ENCODE assay signal across 19 cellular contexts in the genomic region with DNA sequence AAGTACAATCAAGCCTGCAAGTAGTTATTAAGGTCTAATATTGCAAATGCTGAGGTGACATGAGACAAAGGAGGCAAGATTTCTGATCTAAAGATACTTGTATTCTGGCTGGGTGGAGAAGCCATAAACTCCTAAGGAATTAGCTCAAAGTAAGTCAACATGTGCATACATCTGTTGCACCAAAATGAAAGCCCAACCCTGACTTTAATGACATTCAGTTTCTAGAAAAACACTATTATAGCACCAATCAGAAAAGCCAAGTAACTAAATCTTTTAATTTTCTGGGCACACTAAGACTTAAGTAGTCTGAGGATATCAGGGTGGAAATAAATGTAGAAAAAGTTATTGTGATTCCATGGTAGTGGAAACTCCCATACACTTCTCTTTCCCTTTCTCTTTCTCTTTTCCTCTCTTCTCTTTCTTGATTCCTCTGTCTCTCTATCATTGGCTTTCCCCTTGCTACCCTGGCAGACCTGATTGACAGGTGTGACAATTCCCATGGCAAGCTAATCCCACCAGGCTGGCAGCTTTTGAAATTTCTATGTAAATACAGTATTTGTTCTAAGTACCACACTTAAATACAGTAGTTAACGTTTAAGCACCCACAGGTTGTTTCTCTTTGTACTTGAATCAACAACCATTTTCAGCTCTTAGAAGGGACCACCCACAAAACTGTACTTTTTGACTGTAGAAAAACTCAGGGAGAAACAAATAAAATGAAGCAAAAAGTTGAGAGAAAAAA.
"Had no signal": no experiment of that assay in that cellular context is flagged by ENCODE, and none has a peak within 500 bp of the region (broad histone marks: within the 10 kb centered on the region; RNA-seq: fewer than 3 reads in every experiment).

No MANE protein-coding gene starts in this region.

- H3K9ac ChIP-seq: parathyroid adenoma had no signal

- H3K79me2 ChIP-seq: parathyroid adenoma had no signal

- H3K4me3 ChIP-seq: lower lobe of right lung, skin epidermis, testis had no signal

- H2AFZ ChIP-seq: parathyroid adenoma had no signal

- H3K4me1 ChIP-seq: parathyroid adenoma had no signal

- DNase-seq: activated CD4-positive, alpha-beta T cell treated with anti-CD3 and anti-CD28 coated beads for 36 hours; activated CD8-positive, alpha-beta memory T cell treated with anti-CD3 and anti-CD28 coated beads, Interleukin-2, amount 50 U/mL, for 4 hours; activated CD8-positive, alpha-beta T cell treated with anti-CD3 and anti-CD28 coated beads for 36 hours; activated gamma-delta T cell treated with Interleukin-2 at 50 U/mL for 16 hours; activated naive CD8-positive, alpha-beta T cell treated with anti-CD3 and anti-CD28 coated beads for 36 hours; activated T-cell treated with anti-CD3 and anti-CD28 coated beads, Interleukin-2, amount 50 U/mL, for 72 hours; brain microvascular endothelial cell; effector memory CD8-positive, alpha-beta T cell; erythroblast; hypothalamus; left cardiac atrium; lower lobe of right lung; retina; stimulated activated CD4-positive, alpha-beta T cell treated with anti-CD3 and anti-CD28 coated beads, Interleukin-4, amount 100 ng/mL, for 4 hours; stimulated activated naive CD8-positive, alpha-beta T cell treated with anti-CD3 and anti-CD28 coated beads, Interleukin-15, amount 100 ng/mL, for 72 hours; testis had no signal

- H3K27me3 ChIP-seq: brain microvascular endothelial cell, testis had no signal

- H3K27ac ChIP-seq: brain microvascular endothelial cell, lower lobe of right lung, parathyroid adenoma, skin epidermis, testis, VCaP had no signal

- H3K9me3 ChIP-seq: lower lobe of right lung, testis had no signal

- H3K36me3 ChIP-seq: brain microvascular endothelial cell, lower lobe of right lung had no signal

- ATAC-seq: activated CD4-positive, alpha-beta T cell treated with anti-CD3 and anti-CD28 coated beads for 36 hours; activated CD8-positive, alpha-beta T cell treated with anti-CD3 and anti-CD28 coated beads for 36 hours; activated T-cell treated with anti-CD3 and anti-CD28 coated beads, Interleukin-2, amount 50 U/mL, for 72 hours; effector memory CD8-positive, alpha-beta T cell; left cardiac atrium; lower lobe of right lung; stimulated activated naive CD8-positive, alpha-beta T cell treated with anti-CD3 and anti-CD28 coated beads, Interleukin-15, amount 100 ng/mL, for 72 hours had no signal
